24 cellular contexts compared by ENCODE assay signal in genomic region chr1:86487805-86488141, GRCh38. TPM values are rescaled to one million over a fixed set of nuclear protein-coding genes. Genes with fewer than 3 reads are reported as not detected.
DNase-seq lines count a peak whose midpoint lies in the region; ATAC-seq, FAIRE-seq and TF ChIP-seq lines count a peak whose summit lies in the region.
"Had no signal": no experiment of that assay in that cellular context is flagged by ENCODE, and none has a peak within 500 bp of the region (broad histone marks: within the 10 kb centered on the region; RNA-seq: fewer than 3 reads in every experiment).

No MANE protein-coding gene starts in this region.

- H3K9me3 ChIP-seq in GM23248 (ENCODE audit: low read depth) (no peaks in the 10 kb centered on the region), astrocyte (ENCODE audit: insufficient read depth, low read depth, low read length) (no peaks in the 10 kb centered on the region), left ventricle myocardium inferior (replicated peaks) (no peaks in the 10 kb centered on the region), gastrocnemius medialis (no peaks in the 10 kb centered on the region)
- H3K9me3 ChIP-seq: MG63, Peyer's patch had no signal

- in situ Hi-C loops in GM23248 (cut with MboI), result no loop called here
- in situ Hi-C loops in gastrocnemius medialis (cut with MboI; ENCODE audit: low sequenced_read_pairs in 4 of 4), result no loop called here

- H3K27ac ChIP-seq in GM23248 (peak overlapping the region; percentile 76), astrocyte (ENCODE audit: low read depth, low read length) (peak overlapping the region; percentile 24), left ventricle myocardium inferior (replicated peaks) (peak overlapping the region; percentile 63), gastrocnemius medialis (peak overlapping the region in 3 of 4 donors; percentile 18 to 50 (median 20))
- H3K27ac ChIP-seq: C4-2B, Peyer's patch had no signal

- TF ChIP-seq POLR2A in gastrocnemius medialis (IDR thresholded peaks at IDR 0.05), result no peak

- no peaks in the 10 kb centered on the region for H3K9me3 Mint-ChIP-seq in astrocyte (ENCODE audit: unreplicated experiment)

- TF ChIP-seq CTCF in astrocyte (IDR thresholded peaks at IDR 0.05; ENCODE audit: insufficient read depth, low read depth, low read length), result no peak
- TF ChIP-seq CTCF in left ventricle myocardium inferior (IDR thresholded peaks at IDR 0.05; ENCODE audit: borderline replicate concordance), result no peak
- TF ChIP-seq CTCF in gastrocnemius medialis (IDR thresholded peaks at IDR 0.05 in 4 of 5, conservative IDR thresholded peaks at IDR 0.05 in 1 of 5), result no peak

- 62 to 64% methylated on average over 4 of the region's 4 CpGs for WGBS in GM23248 (ENCODE audit: low coverage in 1 of 2, low lambda C conversion rate in 2 of 2, missing lambda C conversion rate in 2 of 2), 2 experiments

- H3K36me3 ChIP-seq in GM23248 (ENCODE audit: low read depth), result no peaks in the 10 kb centered on the region
- H3K36me3 ChIP-seq in astrocyte (ENCODE audit: insufficient read depth, low read length), result no peaks in the 10 kb centered on the region
- no peaks in the 10 kb centered on the region for H3K36me3 ChIP-seq in left ventricle myocardium inferior
- H3K36me3 ChIP-seq in gastrocnemius medialis, result no peaks in the 10 kb centered on the region
- H3K36me3 ChIP-seq: MG63, Peyer's patch had no signal

- H3K36me3 Mint-ChIP-seq in astrocyte (ENCODE audit: low read depth, unreplicated experiment), result no peaks in the 10 kb centered on the region

- peak overlapping the region; percentile 42 for H3K9ac ChIP-seq in GM23248
- peak overlapping the region; percentile 3 for H3K9ac ChIP-seq in astrocyte (ENCODE audit: low read length)

- peaks cover 10% of the 10 kb centered on the region for H3K27me3 Mint-ChIP-seq in astrocyte (ENCODE audit: low read depth, unreplicated experiment)

- DNase-seq in GM23248, result no peak
- no peak for DNase-seq in astrocyte (ENCODE audit: low read depth)
- DNase-seq in left ventricle myocardium inferior, result no peak
- DNase-seq in gastrocnemius medialis, result no peak
- DNase-seq in kidney glomerular epithelial cell (lab: John Stamatoyannopoulos, UW), result no peak
- no peak for DNase-seq in ecto neural progenitor cell (ENCODE audit: low spot score)
- DNase-seq: DND-41, KG1, NCI-H1092 treated with DMSO at 0.1 percent for 48 hours, NCI-H1694, NCI-H2107, NCI-H2227 treated with DMSO at 0.1 percent for 48 hours, NCI-H524, Peyer's patch, SHP77 had no signal

- no peak for FAIRE-seq in astrocyte (lab: Jason Lieb, UNC)
- FAIRE-seq: A204.1, G401.6, GM18507, HepG2 had no signal

- no peak overlapping the region for H3K27ac Mint-ChIP-seq in astrocyte (ENCODE audit: unreplicated experiment)

- H3K4me3 ChIP-seq in GM23248 (no peak overlapping the region), astrocyte (ENCODE audit: insufficient read depth, low read depth, low read length) (no peak overlapping the region), left ventricle myocardium inferior (no peak overlapping the region), gastrocnemius medialis (no peak overlapping the region)
- H3K4me3 ChIP-seq: MG63, Peyer's patch had no signal

- H3K4me1 Mint-ChIP-seq in astrocyte (ENCODE audit: low read depth, unreplicated experiment), result peaks cover 3% of the 10 kb centered on the region

- H3K27me3 ChIP-seq in GM23248 (replicated peaks; ENCODE audit: insufficient read depth), result no peaks in the 10 kb centered on the region
- no peaks in the 10 kb centered on the region for H3K27me3 ChIP-seq in astrocyte (ENCODE audit: insufficient read depth, low read length)
- no peaks in the 10 kb centered on the region for H3K27me3 ChIP-seq in left ventricle myocardium inferior (ENCODE audit: low read depth)
- no peaks in the 10 kb centered on the region for H3K27me3 ChIP-seq in gastrocnemius medialis
- H3K27me3 ChIP-seq: MG63, Peyer's patch had no signal

- H3K4me2 ChIP-seq in GM23248 (ENCODE audit: unreplicated experiment), result peak overlapping the region; percentile 39
- peak overlapping the region; percentile 35 for H3K4me2 ChIP-seq in astrocyte (ENCODE audit: low read length)

- no peaks in the 10 kb centered on the region for H3K9me2 ChIP-seq in GM23248 (ENCODE audit: insufficient read depth)

- H3K79me2 ChIP-seq in GM23248 (ENCODE audit: insufficient read depth) (no peaks in the 10 kb centered on the region), astrocyte (ENCODE audit: insufficient read depth, low read length) (no peaks in the 10 kb centered on the region)

- peaks cover 18% of the 10 kb centered on the region for H3K4me1 ChIP-seq in GM23248 (ENCODE audit: insufficient read depth)
- peaks cover 12% of the 10 kb centered on the region for H3K4me1 ChIP-seq in astrocyte (ENCODE audit: insufficient read depth, low read length)
- peaks cover 3% of the 10 kb centered on the region for H3K4me1 ChIP-seq in left ventricle myocardium inferior
- H3K4me1 ChIP-seq in gastrocnemius medialis, result no peaks in the 10 kb centered on the region
- H3K4me1 ChIP-seq: Peyer's patch had no signal

- no peak overlapping the region for H3K4me3 Mint-ChIP-seq in astrocyte (ENCODE audit: unreplicated experiment)

- H3F3A ChIP-seq in GM23248 (ENCODE audit: insufficient read depth), result peaks cover 31% of the 10 kb centered on the region

- H4K20me1 ChIP-seq in GM23248 (ENCODE audit: insufficient read depth) (no peaks in the 10 kb centered on the region), astrocyte (ENCODE audit: insufficient read depth, low read length) (no peaks in the 10 kb centered on the region)

- H2AFZ ChIP-seq in GM23248 (peak overlapping the region; percentile 57), astrocyte (ENCODE audit: low read depth, low read length) (peak overlapping the region; percentile 29)

- ATAC-seq in gastrocnemius medialis (peak; percentile 17 to 40), GM18517 (IDR thresholded peaks at IDR 0.05; ENCODE audit: unreplicated experiment) (no peak), HG02798 (IDR thresholded peaks at IDR 0.05; ENCODE audit: poor library complexity, unreplicated experiment) (no peak)
- ATAC-seq: HepG2 had no signal

- intact Hi-C loops in left ventricle myocardium inferior (cut with micrococcal nuclease), result no loop called here
- intact Hi-C loops in gastrocnemius medialis (cut with DNase I; ENCODE audit: low total_unique reads), result no loop called here

RNA-seq across cellular contexts. Expression of gene CLCA1, which starts 19.0 kb away (rescaled TPM):
- total RNA-seq in GM23248 (2014; rRNA removed; shearing (Covaris generic)), result not detected in 2 replicates
- polyA plus RNA-seq in GM23248 (2016; fragmentation: Nextera tagmentation; extraction: Ambion mirVana), result not detected in 2 replicates
- not detected in 2 replicates for total RNA-seq in astrocyte
- total RNA-seq in left ventricle myocardium inferior, result 0.05 TPM
- total RNA-seq in gastrocnemius medialis, result 1 to 10 TPM in 1 of 4 donors, not detected in 3; 1.3 TPM
- total RNA-seq: H4, HepG2 had no signal
- polyA plus RNA-seq: HepG2 had no signal

RNA-seq across cellular contexts. Expression of gene CLCA4, which starts 59.1 kb away (rescaled TPM):
- total RNA-seq in GM23248 (2014; rRNA removed; shearing (Covaris generic)), result not detected in 2 replicates
- not detected in 2 replicates for polyA plus RNA-seq in GM23248 (2016; fragmentation: Nextera tagmentation; extraction: Ambion mirVana)
- total RNA-seq in astrocyte, result not detected in 2 replicates
- 0.27 TPM for total RNA-seq in left ventricle myocardium inferior
- total RNA-seq in gastrocnemius medialis, result 1 to 10 TPM in 1 of 4 donors, not detected in 3; 3.7 TPM
- total RNA-seq: H4, HepG2 had no signal
- polyA plus RNA-seq: HepG2 had no signal

Comparison
In these comparisons a context has a peak if more than half of its experiments do, and no peak if none do; other contexts are left out.
1. H3K27ac ChIP-seq: peak in every context shown above with its lines; median percentile 76 in GM23248; 63 in left ventricle myocardium inferior; 24 in astrocyte; 20 in gastrocnemius medialis.
2. ATAC-seq: peak in gastrocnemius medialis (2 of 2); none in GM18517 (single experiment) and HG02798 (single experiment).